ENCODE assay signal across 17 cellular contexts in genomic region chr15:58223432-58223831, GRCh38.
A peak's percentile ranks its signal among the peaks of the same experiment; 100 is the strongest.
DNase-seq lines count a peak whose midpoint lies in the region; ATAC-seq and TF ChIP-seq lines count a peak whose summit lies in the region.
"Had no signal": no experiment of that assay in that cellular context is flagged by ENCODE, and none has a peak within 500 bp of the region (broad histone marks: within the 10 kb centered on the region; RNA-seq: fewer than 3 reads in every experiment).

No MANE protein-coding gene starts in this region.

- intact Hi-C loops in breast epithelium (cut with DNase I; ENCODE audit: low total_unique reads), result loop anchor here (10.0 kb wide), 1 partner anchor 711 kb away; the partner anchor contains the start of gene SLTM
- intact Hi-C loops in MCF 10A (cut with micrococcal nuclease), result loop anchor here (10.0 kb wide), 3 partner anchors 651 to 911 kb away; partner anchors contain the start of gene SLTM
- intact Hi-C loops in spleen (cut with DNase I; ENCODE audit: low total_unique reads), result no loop called here

- H3K27ac ChIP-seq in breast epithelium, result peak overlapping the region; percentile 59 to 75
- peak overlapping the region; percentile 1; the same call in 1 of the 2 replicates for H3K27ac ChIP-seq in SJCRH30
- H3K27ac ChIP-seq in spleen, result peak overlapping the region in 5 of 8 donors; percentile 27 to 68 (median 57)
- H3K27ac ChIP-seq: 22Rv1, A549 had no signal

- POLR2A ChIA-PET in MCF 10A (lab: Yijun Ruan, JAX), result interaction anchor here (1.7 kb wide), 1 partner anchor 10 kb away, joined by 13 read pairs; no protein-coding TSS in a partner anchor

- no peak overlapping the region for H3K4me3 Mint-ChIP-seq in MCF 10A (ENCODE audit: unreplicated experiment)
- no peak overlapping the region for H3K4me3 Mint-ChIP-seq in mesothelial cell of epicardium
- H3K4me3 Mint-ChIP-seq: CD8-positive, alpha-beta T cell; GM23338 had no signal

- H3K27me3 Mint-ChIP-seq in MCF 10A (ENCODE audit: insufficient read depth, unreplicated experiment), result no peaks in the 10 kb centered on the region
- H3K27me3 Mint-ChIP-seq in mesothelial cell of epicardium (ENCODE audit: low read depth), result no peaks in the 10 kb centered on the region

- H3K27ac Mint-ChIP-seq in MCF 10A (ENCODE audit: low read depth, unreplicated experiment) (no peak overlapping the region), mesothelial cell of epicardium (peak overlapping the region; percentile 6)
- H3K27ac Mint-ChIP-seq: CD8-positive, alpha-beta T cell had no signal

- H3K27me3 ChIP-seq in breast epithelium (no peaks in the 10 kb centered on the region), SJCRH30 (no peaks in the 10 kb centered on the region), spleen (replicated peaks in 1 of 7) (no peaks in the 10 kb centered on the region)

- H3K4me3 ChIP-seq in breast epithelium (no peak overlapping the region), SJCRH30 (no peak overlapping the region), spleen (no peak overlapping the region)
- H3K4me3 ChIP-seq: A549, GM23338 had no signal

- H3K4me1 Mint-ChIP-seq in MCF 10A (ENCODE audit: insufficient read depth, unreplicated experiment) (peaks cover under 1% of the 10 kb centered on the region), mesothelial cell of epicardium (peaks cover 11% of the 10 kb centered on the region)

- CTCF ChIA-PET in MCF 10A (lab: Yijun Ruan, JAX), result interaction anchor here (0.5 to 3.1 kb wide), 14 partner anchors 9 to 1294 kb away, joined by 3 to 21 read pairs (median 3); no protein-coding TSS in a partner anchor

- DNase-seq in breast epithelium (ENCODE audit: low spot score in 2 of 2), result no peak
- DNase-seq in MCF 10A (ENCODE audit: unreplicated experiment), result no peak
- no peak for DNase-seq in SJCRH30
- no peak for DNase-seq in mesothelial cell of epicardium (ENCODE audit: low spot score in 2 of 2, unreplicated experiment in 2 of 2)
- no peak for DNase-seq in spleen
- no peak for DNase-seq in kidney glomerular epithelial cell (lab: John Stamatoyannopoulos, UW)
- DNase-seq in activated naive CD4-positive, alpha-beta T cell treated with anti-CD3 and anti-CD28 coated beads, Interleukin-2, amount 50 U/mL, for 16 hours, result no peak
- DNase-seq: AML-193; Calu3; CD8-positive, alpha-beta T cell; DMS79 treated with DMSO at 0.1 percent for 48 hours; GF-D8; HCEC 1CT had no signal

- H3K4me1 ChIP-seq in breast epithelium, result peaks cover 3% of the 10 kb centered on the region in 2 donors
- H3K4me1 ChIP-seq in SJCRH30, result peaks cover 31% of the 10 kb centered on the region
- H3K4me1 ChIP-seq in spleen, result peaks cover 0 to 25% (median 11%) of the 10 kb centered on the region in 6 donors

- WGBS in spleen, 5 donors, result 81 to 92% (median 84%) methylated on average over 3 of the region's 3 CpGs

- TF ChIP-seq CTCF in breast epithelium (IDR thresholded peaks at IDR 0.05), result no peak
- TF ChIP-seq CTCF in MCF 10A (IDR thresholded peaks at IDR 0.05; ENCODE audit: unreplicated experiment), result no peak
- no peak for TF ChIP-seq CTCF in mesothelial cell of epicardium (IDR thresholded peaks at IDR 0.05; ENCODE audit: unreplicated experiment)
- no peak for TF ChIP-seq CTCF in spleen (IDR thresholded peaks at IDR 0.05 in 8 of 11, conservative IDR thresholded peaks at IDR 0.05 in 3 of 11)

- ATAC-seq in HG03342 (IDR thresholded peaks at IDR 0.05; ENCODE audit: unreplicated experiment), result no peak
- ATAC-seq: CD8-positive, alpha-beta T cell; GM23338 had no signal

- H3K36me3 ChIP-seq in breast epithelium (no peaks in the 10 kb centered on the region), SJCRH30 (no peaks in the 10 kb centered on the region), spleen (no peaks in the 10 kb centered on the region)

- H3K9me3 ChIP-seq in breast epithelium, result no peaks in the 10 kb centered on the region
- H3K9me3 ChIP-seq in SJCRH30 (replicated peaks), result no peaks in the 10 kb centered on the region
- H3K9me3 ChIP-seq in spleen, result peaks cover 0 to 5% (median 0%) of the 10 kb centered on the region in 8 donors

- peaks cover 6% of the 10 kb centered on the region for H3K9me3 Mint-ChIP-seq in MCF 10A (ENCODE audit: unreplicated experiment)
- H3K9me3 Mint-ChIP-seq in mesothelial cell of epicardium, result peaks cover 20% of the 10 kb centered on the region
- H3K9me3 Mint-ChIP-seq: CD8-positive, alpha-beta T cell had no signal

- TF ChIP-seq POLR2A in breast epithelium (IDR thresholded peaks at IDR 0.05), result no peak
- TF ChIP-seq POLR2A in spleen (IDR thresholded peaks at IDR 0.05), result no peak

- H3K36me3 Mint-ChIP-seq in MCF 10A (ENCODE audit: insufficient read depth, unreplicated experiment), result no peaks in the 10 kb centered on the region
- H3K36me3 Mint-ChIP-seq in mesothelial cell of epicardium, result no peaks in the 10 kb centered on the region
- H3K36me3 Mint-ChIP-seq: CD8-positive, alpha-beta T cell had no signal

- no TSS peak for BruUV-seq in MCF 10A (replicated peaks; lab: Mats Ljungman, UMichigan)

Comparison
In these comparisons a context has a peak if more than half of its experiments do, and no peak if none do; other contexts are left out.
1. H3K27ac ChIP-seq: peak in every context shown above with its lines; median percentile 67 in breast epithelium; 57 in spleen; 1 in SJCRH30.